Comparison of ENCODE assay signal across 1 cellular context in the genomic region with DNA sequence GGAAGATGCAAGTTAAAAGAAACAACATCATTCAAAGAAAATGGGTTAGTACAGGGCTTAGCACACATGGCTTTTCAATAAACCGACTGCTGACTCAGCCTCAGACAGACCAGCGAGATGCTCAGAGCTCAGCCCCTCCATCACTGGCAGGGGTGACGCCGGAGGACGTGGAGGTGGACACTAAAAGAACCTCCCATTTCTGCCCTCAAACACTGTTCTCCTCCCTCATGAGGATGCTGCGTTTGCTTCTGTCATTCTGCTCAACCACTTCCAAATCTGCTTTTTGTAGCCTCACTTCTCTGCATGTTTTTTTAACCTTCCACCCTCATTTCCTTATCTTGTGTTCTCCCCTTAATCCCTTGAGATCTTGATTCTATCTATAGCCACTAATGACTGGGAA.
TF ChIP-seq lines count a peak whose summit lies in the region.

No MANE protein-coding gene starts in this region.

TF ChIP-seq in endothelial cell of umbilical vein, 7 proteins besides CTCF, POLR2A, EP300 and RAD21:
- TF ChIP-seq MYC (IDR thresholded peaks at IDR 0.05; ENCODE audit: low read depth, low read length) (no peak), FOS (IDR thresholded peaks at IDR 0.05; ENCODE audit: borderline replicate concordance, insufficient read depth, low read length) (no peak), JUN (IDR thresholded peaks at IDR 0.05; ENCODE audit: borderline replicate concordance, insufficient read depth, insufficient read length, low read depth) (no peak)
- TF ChIP-seq, protein P1, sequence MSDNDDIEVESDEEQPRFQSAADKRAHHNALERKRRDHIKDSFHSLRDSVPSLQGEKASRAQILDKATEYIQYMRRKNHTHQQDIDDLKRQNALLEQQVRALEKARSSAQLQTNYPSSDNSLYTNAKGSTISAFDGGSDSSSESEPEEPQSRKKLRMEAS (IDR thresholded peaks at IDR 0.05; ENCODE audit: insufficient read depth, insufficient read length): no peak
